In the genomic region with DNA sequence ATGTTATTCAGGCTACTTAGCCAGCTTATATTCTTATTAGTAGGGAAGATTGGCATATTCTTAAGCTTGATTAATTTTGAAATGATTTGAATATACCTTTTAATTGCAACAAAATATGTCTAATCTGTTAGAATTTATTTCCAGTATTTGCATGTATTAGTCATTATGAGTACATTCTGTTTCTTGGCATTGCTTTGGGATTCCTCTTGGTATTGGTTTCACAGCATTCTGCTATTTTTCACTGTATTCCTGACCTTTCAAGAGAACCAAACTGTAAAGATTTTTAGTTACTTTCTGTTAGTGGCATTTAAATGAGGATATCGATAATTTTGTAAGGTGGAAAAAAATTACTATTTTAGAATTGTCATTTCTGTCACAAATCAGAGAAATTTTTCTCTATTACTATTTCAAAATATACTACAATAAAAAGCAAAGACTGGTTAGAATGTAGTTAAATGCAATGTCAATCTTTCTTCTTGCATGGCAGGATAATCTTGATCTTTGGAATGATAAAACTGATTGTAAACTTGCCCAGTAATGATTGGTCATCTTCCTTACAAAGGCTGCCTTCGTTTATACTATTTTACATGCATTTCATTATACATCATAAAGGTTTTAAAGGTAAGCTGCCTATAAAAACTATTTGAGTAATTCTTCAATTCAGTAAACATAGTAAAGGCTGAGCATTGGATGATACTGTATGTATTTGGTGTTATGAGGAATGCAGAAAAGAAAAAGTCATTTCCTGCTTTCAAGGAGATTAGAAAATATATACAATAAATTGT, we compare ENCODE assay signal across 18 cellular contexts.
A peak's percentile ranks its signal among the peaks of the same experiment; 100 is the strongest.
DNase-seq lines count a peak whose midpoint lies in the region; TF ChIP-seq lines count a peak whose summit lies in the region.
"Had no signal": no experiment of that assay in that cellular context is flagged by ENCODE, and none has a peak within 500 bp of the region (broad histone marks: within the 10 kb centered on the region; RNA-seq: fewer than 3 reads in every experiment).

No MANE protein-coding gene starts in this region.

- TF ChIP-seq CTCF in VCaP (conservative IDR thresholded peaks at IDR 0.05): no peak

- peak overlapping the region; percentile 64 for H3K4me3 ChIP-seq in ACC112 (ENCODE audit: low read depth, low read length)
- H3K4me3 ChIP-seq: coronary artery, heart left ventricle, smooth muscle cell had no signal

- peaks cover 25% of the 10 kb centered on the region for H3K4me1 ChIP-seq in ACC112 (ENCODE audit: control insufficient read depth, insufficient read depth, low read length, unreplicated experiment)
- H3K4me1 ChIP-seq: heart left ventricle had no signal

- H2AFZ ChIP-seq in ACC112 (ENCODE audit: low read length, unreplicated experiment): peak overlapping the region; percentile 98

- H3K27me3 ChIP-seq in ACC112 (ENCODE audit: insufficient read depth, low read length): no peaks in the 10 kb centered on the region
- H3K27me3 ChIP-seq: adrenal gland, heart left ventricle had no signal

- H3K27ac ChIP-seq in ACC112 (ENCODE audit: low read depth, low read length): peak overlapping the region; percentile 19
- peak overlapping the region; percentile 85 for H3K27ac ChIP-seq in VCaP
- H3K27ac ChIP-seq: adrenal gland, coronary artery, epithelial cell of prostate, heart left ventricle, SK-N-MC had no signal

- no peaks in the 10 kb centered on the region for H3K36me3 ChIP-seq in ACC112 (ENCODE audit: insufficient read depth, low read length)
- H3K36me3 ChIP-seq: adrenal gland, heart left ventricle had no signal

- peak; percentile 34 for DNase-seq in HT1080 (ENCODE audit: low read depth)
- peak; percentile 38 for DNase-seq in fibroblast of peridontal ligament (ENCODE audit: extremely low read depth)
- no peak for DNase-seq in NCI-H774 (lab: John Stamatoyannopoulos, UW)
- DNase-seq in NCI-H1092 (lab: John Stamatoyannopoulos, UW): no peak
- DNase-seq in activated CD4-positive, CD25-positive, alpha-beta regulatory T cell treated with anti-CD3 and anti-CD28 coated beads, Interleukin-2, amount 50 U/mL, for 72 hours: no peak
- no peak for DNase-seq in stimulated activated CD4-positive, alpha-beta T cell treated with anti-CD3 and anti-CD28 coated beads, Interleukin-2, amount 100 ng/mL, for 48 hours
- DNase-seq: activated CD4-positive, alpha-beta memory T cell treated with anti-CD3 and anti-CD28 coated beads, Interleukin-2, amount 10 ng/mL, durations not matched to agents 7 days and 5 days; adrenal gland; COR-L47; heart left ventricle; NCI-H146; NCI-H345 had no signal

- H3K79me2 ChIP-seq in ACC112 (ENCODE audit: control insufficient read depth, insufficient read depth, low read length, unreplicated experiment): no peaks in the 10 kb centered on the region

Comparison
In these comparisons a context has a peak if more than half of its experiments do, and no peak if none do; other contexts are left out.
1. DNase-seq: peak in HT1080 (single experiment) and fibroblast of peridontal ligament (single experiment); none in NCI-H774 (single experiment), NCI-H1092 (single experiment), activated CD4-positive, CD25-positive, alpha-beta regulatory T cell treated with anti-CD3 and anti-CD28 coated beads, Interleukin-2, amount 50 U/mL, for 72 hours (single experiment) and stimulated activated CD4-positive, alpha-beta T cell treated with anti-CD3 and anti-CD28 coated beads, Interleukin-2, amount 100 ng/mL, for 48 hours (0 of 2).